1 cellular context compared by ENCODE assay signal in genomic region chr20:35994994-35995453, GRCh38.
A peak's percentile ranks its signal among the peaks of the same experiment; 100 is the strongest.
TF ChIP-seq lines count a peak whose summit lies in the region.

No MANE protein-coding gene starts in this region.

TF ChIP-seq in HepG2, 621 proteins besides CTCF, POLR2A, EP300 and RAD21 (continued from another document and continues in another):
- TF ChIP-seq ADNP (CRISPR knock-in tag; IDR thresholded peaks at IDR 0.05) (no peak), SAP130 (CRISPR knock-in tag; IDR thresholded peaks at IDR 0.05; ENCODE audit: low read depth) (0 out of 2 replicates have a peak, but pooled peaks have one; percentile 46), RFX5 (IDR thresholded peaks at IDR 0.05; ENCODE audit: low read depth, low read length) (no peak), JUN (CRISPR knock-in tag; IDR thresholded peaks at IDR 0.05) (no peak), MXI1 (IDR thresholded peaks at IDR 0.05; ENCODE audit: borderline replicate concordance, low read depth, low read length) (0 out of 3 replicates have a peak, but pooled peaks have one; percentile 28), ZNF768 (CRISPR knock-in tag; IDR thresholded peaks at IDR 0.05) (peak; percentile 85), THAP7 (CRISPR knock-in tag; IDR thresholded peaks at IDR 0.05) (0 out of 2 replicates have a peak, but pooled peaks have one; percentile 25), HOXA7 (CRISPR knock-in tag; IDR thresholded peaks at IDR 0.05) (no peak), ZBTB7A (CRISPR knock-in tag; IDR thresholded peaks at IDR 0.05) (no peak), ZNF382 (CRISPR knock-in tag; IDR thresholded peaks at IDR 0.05; ENCODE audit: borderline replicate concordance) (no peak), ZNF552 (CRISPR knock-in tag; IDR thresholded peaks at IDR 0.05; ENCODE audit: borderline replicate concordance) (no peak), KAT2B (IDR thresholded peaks at IDR 0.05; ENCODE audit: borderline replicate concordance, low read depth, low read length) (no peak), AHR (CRISPR knock-in tag; IDR thresholded peaks at IDR 0.05) (peak; percentile 56; the same call in 1 of the 2 replicates), SCMH1 (CRISPR knock-in tag; IDR thresholded peaks at IDR 0.05; ENCODE audit: borderline replicate concordance) (no peak), NR3C1 (CRISPR knock-in tag; IDR thresholded peaks at IDR 0.05) (no peak), ZNF879 (CRISPR knock-in tag; IDR thresholded peaks at IDR 0.05) (no peak), NRL (CRISPR knock-in tag; IDR thresholded peaks at IDR 0.05; ENCODE audit: borderline replicate concordance) (peak; percentile 83; the same call in 1 of the 2 replicates), ZBTB21 (CRISPR knock-in tag; IDR thresholded peaks at IDR 0.05) (no peak), ZNF431 (CRISPR knock-in tag; IDR thresholded peaks at IDR 0.05; ENCODE audit: borderline replicate concordance, low read depth) (no peak), NR1H2 (CRISPR knock-in tag; IDR thresholded peaks at IDR 0.05; ENCODE audit: borderline replicate concordance, low read depth) (no peak), HNF4G (IDR thresholded peaks at IDR 0.05; ENCODE audit: borderline replicate concordance, low read depth, low read length) (no peak), HNF4G (CRISPR knock-in tag; IDR thresholded peaks at IDR 0.05; ENCODE audit: borderline replicate concordance, low read depth) (no peak), SRSF1 (optimal IDR thresholded peaks at IDR 0.05; ENCODE audit: low read depth, low read length) (no peak), TP53 (CRISPR knock-in tag; conservative IDR thresholded peaks at IDR 0.05) (no peak), ZNF30 (CRISPR knock-in tag; IDR thresholded peaks at IDR 0.05) (no peak), NFE2L1 (CRISPR knock-in tag; IDR thresholded peaks at IDR 0.05; ENCODE audit: borderline replicate concordance) (no peak), PREB (CRISPR knock-in tag; IDR thresholded peaks at IDR 0.05) (no peak), AGO2 (optimal IDR thresholded peaks at IDR 0.05; ENCODE audit: low read depth, low read length) (no peak), TIGD3 (CRISPR knock-in tag; IDR thresholded peaks at IDR 0.05; ENCODE audit: borderline replicate concordance) (no peak), ARID3A (IDR thresholded peaks at IDR 0.05; ENCODE audit: low read depth, low read length) (no peak), ZNF724P (CRISPR knock-in tag; IDR thresholded peaks at IDR 0.05; ENCODE audit: borderline replicate concordance) (no peak), FOXK2 (IDR thresholded peaks at IDR 0.05) (no peak), MTERF4 (CRISPR knock-in tag; IDR thresholded peaks at IDR 0.05) (no peak), RNF219 (CRISPR knock-in tag; IDR thresholded peaks at IDR 0.05) (no peak), ZNF362 (CRISPR knock-in tag; IDR thresholded peaks at IDR 0.05; ENCODE audit: borderline replicate concordance) (peak; percentile 58; the same call in 1 of the 2 replicates), SP5 (CRISPR knock-in tag; IDR thresholded peaks at IDR 0.05; ENCODE audit: borderline replicate concordance, low read depth) (no peak), ATAD3A (CRISPR knock-in tag; IDR thresholded peaks at IDR 0.05) (no peak), MIXL1 (CRISPR knock-in tag; IDR thresholded peaks at IDR 0.05) (peak; percentile 30; the same call in 1 of the 2 replicates), SOX5 (CRISPR knock-in tag; IDR thresholded peaks at IDR 0.05; ENCODE audit: borderline replicate concordance) (no peak), ZBTB14 (CRISPR knock-in tag; IDR thresholded peaks at IDR 0.05) (no peak), HOXA3 (CRISPR knock-in tag; IDR thresholded peaks at IDR 0.05) (0 out of 2 replicates have a peak, but pooled peaks have one; percentile 19), RXRA (CRISPR knock-in tag; IDR thresholded peaks at IDR 0.05) (peak; percentile 46; the same call in 1 of the 2 replicates), SNAPC2 (CRISPR knock-in tag; IDR thresholded peaks at IDR 0.05) (no peak), KLF15 (CRISPR knock-in tag; IDR thresholded peaks at IDR 0.05; ENCODE audit: borderline replicate concordance) (no peak), KDM5A (IDR thresholded peaks at IDR 0.05; ENCODE audit: borderline replicate concordance, low read length) (no peak), ZNF234 (CRISPR knock-in tag; conservative IDR thresholded peaks at IDR 0.05) (no peak), HNF1B (CRISPR knock-in tag; IDR thresholded peaks at IDR 0.05) (peak; percentile 63; the same call in 1 of the 2 replicates), ZNF101 (CRISPR knock-in tag; IDR thresholded peaks at IDR 0.05; ENCODE audit: borderline replicate concordance, low read depth) (no peak), SPEN (CRISPR knock-in tag; IDR thresholded peaks at IDR 0.05; ENCODE audit: low read depth) (no peak), ATF3 (CRISPR knock-in tag; IDR thresholded peaks at IDR 0.05) (no peak), ZNF329 (CRISPR knock-in tag; IDR thresholded peaks at IDR 0.05; ENCODE audit: low read depth) (no peak), ZNF737 (CRISPR knock-in tag; IDR thresholded peaks at IDR 0.05; ENCODE audit: borderline replicate concordance) (no peak)
